9 cellular contexts compared by ENCODE assay signal in genomic region chr13:106532111-106532929, GRCh38. TPM values are rescaled to one million over a fixed set of nuclear protein-coding genes. Genes with fewer than 3 reads are reported as not detected.
DNase-seq lines count a peak whose midpoint lies in the region; ATAC-seq and TF ChIP-seq lines count a peak whose summit lies in the region.
"Had no signal": no experiment of that assay in that cellular context is flagged by ENCODE, and none has a peak within 500 bp of the region (broad histone marks: within the 10 kb centered on the region; RNA-seq: fewer than 3 reads in every experiment).

No MANE protein-coding gene starts in this region.

- no peaks in the 10 kb centered on the region for H3K36me3 ChIP-seq in kidney epithelial cell (ENCODE audit: control insufficient read depth, insufficient read depth, low read length)

- no peaks in the 10 kb centered on the region for H3K27me3 ChIP-seq in kidney epithelial cell (ENCODE audit: control insufficient read depth, insufficient read depth, low read length)

- ATAC-seq in HG02798 (IDR thresholded peaks at IDR 0.05; ENCODE audit: poor library complexity, unreplicated experiment) (no peak), GM21786 (IDR thresholded peaks at IDR 0.05; ENCODE audit: unreplicated experiment) (no peak)
- ATAC-seq: activated CD4-positive, alpha-beta T cell treated with anti-CD3 and anti-CD28 coated beads for 36 hours had no signal

- peak overlapping the region; percentile 81 for H3K4me3 ChIP-seq in kidney epithelial cell (ENCODE audit: low read depth, low read length)

- DNase-seq in NCI-H2227 treated with DMSO at 0.1 percent for 48 hours (lab: John Stamatoyannopoulos, UW) (peak; percentile 4), NCI-H2227 (lab: John Stamatoyannopoulos, UW; ENCODE audit: unreplicated experiment) (no peak), astrocyte of the hippocampus (ENCODE audit: low read depth, low spot score) (peak; percentile 62), kidney epithelial cell (ENCODE audit: low read depth) (no peak), substantia nigra (lab: John Stamatoyannopoulos, UW) (peak in 13 of 49 donors; percentile 7 to 45 (median 19))
- no peak for DNase-seq in activated naive CD4-positive, alpha-beta T cell (lab: John Stamatoyannopoulos, UW)

- TF ChIP-seq CTCF in kidney epithelial cell (IDR thresholded peaks at IDR 0.05; ENCODE audit: insufficient read depth, low read length, poor library complexity, severe bottlenecking): no peak

- peak overlapping the region; percentile 29 for H3K27ac ChIP-seq in substantia nigra (ENCODE audit: low read depth, low read length, poor library complexity, severe bottlenecking)

RNA-seq across cellular contexts. Expression of gene EFNB2, which starts 3.1 kb away (rescaled TPM):
- total RNA-seq in kidney epithelial cell: 42.1 and 46.3 TPM in 2 replicates

RNA-seq across cellular contexts. Expression of gene ARGLU1, which starts 35.6 kb away (rescaled TPM):
- 50.1 and 58.4 TPM in 2 replicates for total RNA-seq in kidney epithelial cell

Comparison
In these comparisons a context has a peak if more than half of its experiments do, and no peak if none do; other contexts are left out.
1. DNase-seq: peak in NCI-H2227 treated with DMSO at 0.1 percent for 48 hours (single experiment) and astrocyte of the hippocampus (single experiment); none in NCI-H2227 (single experiment), kidney epithelial cell (single experiment) and activated naive CD4-positive, alpha-beta T cell (0 of 4).